In genomic region chr2:105801961-105802360, GRCh38 we compare ENCODE assay signal across 18 cellular contexts. TPM values are rescaled to one million over a fixed set of nuclear protein-coding genes. Genes with fewer than 3 reads are reported as not detected.
DNase-seq lines count a peak whose midpoint lies in the region; ATAC-seq and TF ChIP-seq lines count a peak whose summit lies in the region.
"Had no signal": no experiment of that assay in that cellular context is flagged by ENCODE, and none has a peak within 500 bp of the region (broad histone marks: within the 10 kb centered on the region; RNA-seq: fewer than 3 reads in every experiment).

No MANE protein-coding gene starts in this region.

- no peak for TF ChIP-seq CTCF in spleen (IDR thresholded peaks at IDR 0.05 in 8 of 11, conservative IDR thresholded peaks at IDR 0.05 in 3 of 11)

- CTCF ChIA-PET in activated naive CD4-positive, alpha-beta T cell treated with anti-CD3 and anti-CD28 coated beads for 36 hours (lab: Charles Lee): interaction anchor here (1.0 kb wide), 1 partner anchor 296 kb away, joined by 3 read pairs; no protein-coding TSS in a partner anchor

- peak overlapping the region in 1 of 8 donors; percentile 33 for H3K4me3 ChIP-seq in spleen
- H3K4me3 ChIP-seq: pancreas, smooth muscle cell had no signal

- intact Hi-C loops in activated naive CD4-positive, alpha-beta T cell treated with anti-CD3 and anti-CD28 coated beads for 36 hours (cut with micrococcal nuclease): loop anchor here (1.0 to 5.0 kb wide), 6 partner anchors 12 to 283 kb away; no protein-coding TSS in a partner anchor
- intact Hi-C loops in spleen (cut with DNase I; ENCODE audit: low total_unique reads): no loop called here

- H3K27ac Mint-ChIP-seq in activated naive CD4-positive, alpha-beta T cell treated with anti-CD3 and anti-CD28 coated beads for 36 hours: peak overlapping the region; percentile 86
- H3K27ac Mint-ChIP-seq in activated naive CD8-positive, alpha-beta T cell: peak overlapping the region; percentile 98
- H3K27ac Mint-ChIP-seq: mesothelial cell of epicardium had no signal

- DNase-seq in activated naive CD4-positive, alpha-beta T cell treated with anti-CD3 and anti-CD28 coated beads for 36 hours: no peak
- no peak for DNase-seq in activated naive CD4-positive, alpha-beta T cell treated with anti-CD3 and anti-CD28 coated beads, Interleukin-2, amount 50 U/mL, for 16 hours
- DNase-seq in spleen: no peak
- no peak for DNase-seq in DMS53 (lab: John Stamatoyannopoulos, UW)
- DNase-seq in SHP77 treated with DMSO at 0.1 percent for 48 hours (lab: John Stamatoyannopoulos, UW): no peak
- DNase-seq: H7, IMR-90, islet precursor cell, NCI-H1092 treated with DMSO at 0.1 percent for 48 hours, NCI-H2227 treated with DMSO at 0.1 percent for 48 hours, pancreas, substantia nigra had no signal

- H3K9me3 ChIP-seq in KOPT-K1 (ENCODE audit: insufficient read depth, low read length, poor library complexity, severe bottlenecking) (no peaks in the 10 kb centered on the region), spleen (no peaks in the 10 kb centered on the region)
- H3K9me3 ChIP-seq: pancreas had no signal

- peaks cover 77 to 99% (median 95%) of the 10 kb centered on the region in 6 donors for H3K4me1 ChIP-seq in spleen

- no peaks in the 10 kb centered on the region for H3K27me3 ChIP-seq in spleen (replicated peaks in 1 of 7)
- H3K27me3 ChIP-seq: pancreas had no signal

- ATAC-seq in GM21423 (IDR thresholded peaks at IDR 0.05; ENCODE audit: unreplicated experiment): no peak
- ATAC-seq: pancreas had no signal

- no peaks in the 10 kb centered on the region for H3K27me3 Mint-ChIP-seq in activated naive CD4-positive, alpha-beta T cell treated with anti-CD3 and anti-CD28 coated beads for 36 hours (ENCODE audit: low read depth)
- H3K27me3 Mint-ChIP-seq in activated naive CD8-positive, alpha-beta T cell: no peaks in the 10 kb centered on the region

- TF ChIP-seq POLR2A in spleen (IDR thresholded peaks at IDR 0.05): no peak

- H3K36me3 ChIP-seq in KOPT-K1 (ENCODE audit: insufficient read depth, low read length) (peaks cover 4% of the 10 kb centered on the region; the same call in 1 of the 2 replicates), spleen (peaks cover 0 to 3% (median 0%) of the 10 kb centered on the region in 6 donors)
- H3K36me3 ChIP-seq: pancreas had no signal

- peak overlapping the region; percentile 12 for H3K4me3 Mint-ChIP-seq in activated naive CD4-positive, alpha-beta T cell treated with anti-CD3 and anti-CD28 coated beads for 36 hours
- peak overlapping the region; percentile 72 for H3K4me3 Mint-ChIP-seq in activated naive CD8-positive, alpha-beta T cell
- H3K4me3 Mint-ChIP-seq: mesothelial cell of epicardium had no signal

- peaks cover 96% of the 10 kb centered on the region for H3K4me1 Mint-ChIP-seq in activated naive CD4-positive, alpha-beta T cell treated with anti-CD3 and anti-CD28 coated beads for 36 hours (ENCODE audit: low read depth)
- H3K4me1 Mint-ChIP-seq in activated naive CD8-positive, alpha-beta T cell (ENCODE audit: low read depth): peaks cover 96% of the 10 kb centered on the region

- 52 to 73% (median 62%) methylated on average over 4 of the region's 4 CpGs for WGBS in spleen, 5 donors

- H3K27ac ChIP-seq in KOPT-K1 (ENCODE audit: low read depth, low read length, poor library complexity, severe bottlenecking) (peak overlapping the region; percentile 22), spleen (peak overlapping the region; percentile 16 to 93 (median 90))
- H3K27ac ChIP-seq: epithelial cell of prostate, pancreas had no signal

- peaks cover 33% of the 10 kb centered on the region for H3K36me3 Mint-ChIP-seq in activated naive CD4-positive, alpha-beta T cell treated with anti-CD3 and anti-CD28 coated beads for 36 hours (ENCODE audit: low read depth)
- H3K36me3 Mint-ChIP-seq in activated naive CD8-positive, alpha-beta T cell: peaks cover 23% of the 10 kb centered on the region

- no peaks in the 10 kb centered on the region for H3K9me3 Mint-ChIP-seq in activated naive CD4-positive, alpha-beta T cell treated with anti-CD3 and anti-CD28 coated beads for 36 hours
- H3K9me3 Mint-ChIP-seq in activated naive CD8-positive, alpha-beta T cell (ENCODE audit: low read depth): no peaks in the 10 kb centered on the region
- H3K9me3 Mint-ChIP-seq: mesothelial cell of epicardium had no signal

RNA-seq across cellular contexts. Expression of gene NCK2, which starts 57.2 kb away (rescaled TPM):
- total RNA-seq in activated naive CD4-positive, alpha-beta T cell treated with anti-CD3 and anti-CD28 coated beads for 36 hours: 100 to 1,000 TPM; 106 to 113 TPM
- total RNA-seq in spleen: 100 to 1,000 TPM in 2 of 7 donors, 10 to 100 TPM in 5; 50.3 to 106 (median 82.9) TPM
- 10 to 100 TPM; 21.5 to 32.1 (median 30.0) TPM for polyA plus RNA-seq in spleen
